10 cellular contexts compared by ENCODE assay signal in the genomic region with DNA sequence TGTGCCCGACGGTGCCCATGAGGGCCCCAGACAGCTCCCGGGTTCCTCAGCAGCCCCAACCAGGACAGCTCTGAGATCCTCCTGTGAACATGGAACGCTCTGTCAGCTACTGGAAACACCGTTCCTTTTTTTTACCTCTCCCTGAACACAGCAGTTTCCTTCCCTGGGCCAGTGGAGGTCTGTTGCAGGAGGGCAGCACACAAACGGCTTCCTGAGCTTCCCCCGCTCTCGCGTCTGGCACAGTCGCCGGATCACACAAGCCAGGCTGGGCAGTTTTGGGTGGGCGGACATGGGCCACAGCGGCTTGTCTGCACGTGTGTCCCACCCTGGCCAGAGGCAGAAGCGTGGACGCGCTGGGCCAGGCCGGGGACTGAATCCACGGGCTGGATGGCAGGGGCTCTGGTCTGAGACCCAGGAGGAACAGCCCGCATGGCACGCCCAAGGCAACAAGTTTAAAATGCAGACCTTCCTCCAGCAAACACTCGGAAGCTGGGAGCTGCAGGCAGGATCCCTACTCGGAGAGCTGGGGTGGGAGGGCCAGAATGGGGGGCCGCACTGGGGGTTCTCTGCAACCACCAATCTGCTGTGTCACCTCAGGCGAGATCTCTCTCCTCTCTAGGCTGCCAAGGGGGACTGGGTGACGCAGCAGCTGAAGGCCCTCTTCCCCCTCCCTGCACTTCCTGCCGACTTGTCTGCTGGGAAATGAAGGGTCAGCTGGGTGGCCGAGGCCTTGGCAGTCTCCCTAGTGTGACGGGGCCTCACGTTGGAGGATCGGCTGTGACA.
DNase-seq lines count a peak whose midpoint lies in the region; TF ChIP-seq lines count a peak whose summit lies in the region.
"Had no signal": no experiment of that assay in that cellular context is flagged by ENCODE, and none has a peak within 500 bp of the region (broad histone marks: within the 10 kb centered on the region; RNA-seq: fewer than 3 reads in every experiment).

No MANE protein-coding gene starts in this region.

- peaks cover 0 to 18% of the 10 kb centered on the region in 2 donors for H3K36me3 ChIP-seq in neuronal stem cell (replicated peaks in 1 of 2; ENCODE audit: control insufficient read depth in 2 of 2, insufficient read depth in 2 of 2, low read length in 2 of 2)

- no peak overlapping the region for H3K23ac ChIP-seq in neuronal stem cell (ENCODE audit: low read depth, low read length, poor library complexity)

- no peak overlapping the region for H4K91ac ChIP-seq in neuronal stem cell (ENCODE audit: low read depth, low read length, poor library complexity)

- peak overlapping the region; percentile 71 for H3K18ac ChIP-seq in neuronal stem cell (ENCODE audit: low read length)

- H3K9ac ChIP-seq in neuronal stem cell (ENCODE audit: low read depth, low read length, poor library complexity) = peak overlapping the region; percentile 44

- H3K4me2 ChIP-seq in neuronal stem cell (ENCODE audit: insufficient read depth, low read length, poor library complexity, severe bottlenecking) = peak overlapping the region; percentile 4

- no peak overlapping the region for H3K14ac ChIP-seq in neuronal stem cell (ENCODE audit: low read length)

- H3K36me3 Mint-ChIP-seq in glutamatergic neuron (ENCODE audit: unreplicated experiment) = no peaks in the 10 kb centered on the region
- no peaks in the 10 kb centered on the region for H3K36me3 Mint-ChIP-seq in activated CD4-positive, alpha-beta T cell treated with anti-CD3 and anti-CD28 coated beads, Interleukin-2, amount 10 ng/mL, durations not matched to agents 7 days and 5 days (ENCODE audit: low read depth)

- H3K4me1 Mint-ChIP-seq in glutamatergic neuron (ENCODE audit: low read depth, unreplicated experiment) = peaks cover 41% of the 10 kb centered on the region
- H3K4me1 Mint-ChIP-seq in activated CD4-positive, alpha-beta T cell treated with anti-CD3 and anti-CD28 coated beads, Interleukin-2, amount 10 ng/mL, durations not matched to agents 7 days and 5 days = no peaks in the 10 kb centered on the region

- CTCF ChIA-PET in activated CD4-positive, alpha-beta T cell treated with anti-CD3 and anti-CD28 coated beads, Interleukin-2, amount 10 ng/mL, durations not matched to agents 7 days and 5 days (lab: Charles Lee) = no interaction called here

- H2BK5ac ChIP-seq in neuronal stem cell (ENCODE audit: low read length) = no peak overlapping the region

- POLR2A ChIA-PET in activated CD4-positive, alpha-beta T cell treated with anti-CD3 and anti-CD28 coated beads, Interleukin-2, amount 10 ng/mL, durations not matched to agents 7 days and 5 days (lab: Charles Lee) = no interaction called here

- H3K4me3 Mint-ChIP-seq in glutamatergic neuron (ENCODE audit: unreplicated experiment) = no peak overlapping the region
- H3K4me3 Mint-ChIP-seq in activated CD4-positive, alpha-beta T cell treated with anti-CD3 and anti-CD28 coated beads, Interleukin-2, amount 10 ng/mL, durations not matched to agents 7 days and 5 days = no peak overlapping the region

- H3K4me3 ChIP-seq in neuronal stem cell (ENCODE audit: low read length in 2 of 2) = no peak overlapping the region

- no peak overlapping the region for H2BK120ac ChIP-seq in neuronal stem cell (ENCODE audit: low read depth, low read length)

- no peaks in the 10 kb centered on the region for H3K27me3 ChIP-seq in neuronal stem cell (ENCODE audit: control insufficient read depth in 3 of 3, insufficient read depth in 3 of 3, low read depth in 1 of 3, low read length in 3 of 3)

- H3K79me1 ChIP-seq in neuronal stem cell (ENCODE audit: low read depth, low read length) = peaks cover 22% of the 10 kb centered on the region

- peak overlapping the region; percentile 41 for H2BK12ac ChIP-seq in neuronal stem cell (ENCODE audit: low read length)

- no peak overlapping the region for H2AFZ ChIP-seq in neuronal stem cell (ENCODE audit: low read length)

- no peak for TF ChIP-seq CTCF in glutamatergic neuron (IDR thresholded peaks at IDR 0.05; ENCODE audit: partially characterized antibody, unreplicated experiment)

- peaks cover 39% of the 10 kb centered on the region for H3K27me3 Mint-ChIP-seq in glutamatergic neuron (ENCODE audit: unreplicated experiment)
- H3K27me3 Mint-ChIP-seq in activated CD4-positive, alpha-beta T cell treated with anti-CD3 and anti-CD28 coated beads, Interleukin-2, amount 10 ng/mL, durations not matched to agents 7 days and 5 days = no peaks in the 10 kb centered on the region

- H3K27ac Mint-ChIP-seq in glutamatergic neuron (ENCODE audit: unreplicated experiment) = peak overlapping the region; percentile 22
- H3K27ac Mint-ChIP-seq in activated CD4-positive, alpha-beta T cell treated with anti-CD3 and anti-CD28 coated beads, Interleukin-2, amount 10 ng/mL, durations not matched to agents 7 days and 5 days = no peak overlapping the region

- H2BK15ac ChIP-seq in neuronal stem cell (ENCODE audit: low read length) = no peak overlapping the region

- peaks cover 10 to 20% of the 10 kb centered on the region in 2 donors for H3K4me1 ChIP-seq in neuronal stem cell (ENCODE audit: control insufficient read depth in 2 of 2, insufficient read depth in 1 of 2, low read depth in 1 of 2, low read length in 2 of 2)

- no peak overlapping the region for H4K8ac ChIP-seq in neuronal stem cell (ENCODE audit: low read depth, low read length)

- no peak overlapping the region for H3K27ac ChIP-seq in neuronal stem cell (replicated peaks; ENCODE audit: low read length)
- H3K27ac ChIP-seq: C4-2B had no signal

- H3K9me3 ChIP-seq in neuronal stem cell (replicated peaks in 1 of 2; ENCODE audit: control insufficient read depth in 2 of 2, insufficient read depth in 1 of 2, low read depth in 1 of 2, low read length in 2 of 2) = no peaks in the 10 kb centered on the region

- WGBS in neuronal stem cell (ENCODE audit: extremely low coverage in 2 of 2, insufficient read length in 2 of 2, insufficient replicate concordance in 1 of 2), 2 donors = no CpG with 5 or more reads among the region's 31 CpGs

- DNase-seq in Ammon's horn (ENCODE audit: low spot score) (peak; percentile 79), UCSD-AML1 (lab: John Stamatoyannopoulos, UW; ENCODE audit: unreplicated experiment) (peak; percentile 77), glutamatergic neuron (no peak), neuronal stem cell (ENCODE audit: low spot score) (no peak), DMS 273 treated with DMSO at 0.1 percent for 48 hours (lab: John Stamatoyannopoulos, UW) (no peak)
- DNase-seq in stimulated activated naive CD4-positive, alpha-beta T cell treated with Interleukin-2 at 50 U/mL for 16 hours (lab: John Stamatoyannopoulos, UW) = no peak
- no peak for DNase-seq in central memory CD4-positive, alpha-beta T cell
- DNase-seq in activated CD4-positive, alpha-beta T cell treated with anti-CD3 and anti-CD28 coated beads, Interleukin-2, amount 10 ng/mL, durations not matched to agents 7 days and 5 days = no peak
- DNase-seq: stimulated activated naive CD4-positive, alpha-beta T cell had no signal

- H3K4ac ChIP-seq in neuronal stem cell (ENCODE audit: low read length) = no peak overlapping the region

- H2AK5ac ChIP-seq in neuronal stem cell (ENCODE audit: low read depth, low read length) = no peak overlapping the region

- H3K9me3 Mint-ChIP-seq in glutamatergic neuron (ENCODE audit: unreplicated experiment) = peaks cover 43% of the 10 kb centered on the region
- no peaks in the 10 kb centered on the region for H3K9me3 Mint-ChIP-seq in activated CD4-positive, alpha-beta T cell treated with anti-CD3 and anti-CD28 coated beads, Interleukin-2, amount 10 ng/mL, durations not matched to agents 7 days and 5 days

Comparison
In these comparisons a context has a peak if more than half of its experiments do, and no peak if none do; other contexts are left out.
1. DNase-seq: peak in Ammon's horn (single experiment) and UCSD-AML1 (single experiment); none in glutamatergic neuron (single experiment), neuronal stem cell (single experiment), stimulated activated naive CD4-positive, alpha-beta T cell treated with Interleukin-2 at 50 U/mL for 16 hours (single experiment), central memory CD4-positive, alpha-beta T cell (single experiment), DMS 273 treated with DMSO at 0.1 percent for 48 hours (single experiment) and activated CD4-positive, alpha-beta T cell treated with anti-CD3 and anti-CD28 coated beads, Interleukin-2, amount 10 ng/mL, durations not matched to agents 7 days and 5 days (single experiment).